Comparison of ENCODE assay signal across 15 cellular contexts in genomic region chr6:11011787-11012234, GRCh38. TPM values are rescaled to one million over a fixed set of nuclear protein-coding genes. Genes with fewer than 3 reads are reported as not detected.
DNase-seq lines count a peak whose midpoint lies in the region; ATAC-seq, FAIRE-seq and TF ChIP-seq lines count a peak whose summit lies in the region.
"Had no signal": no experiment of that assay in that cellular context is flagged by ENCODE, and none has a peak within 500 bp of the region (broad histone marks: within the 10 kb centered on the region; RNA-seq: fewer than 3 reads in every experiment).

No MANE protein-coding gene starts in this region.

- H3K9me3 ChIP-seq in kidney (ENCODE audit: control insufficient read depth in 1 of 2, low read length in 2 of 2) = no peaks in the 10 kb centered on the region
- H3K9me3 ChIP-seq: SJSA1 had no signal

- H2BK120ac ChIP-seq in mesendoderm (ENCODE audit: low read depth, low read length) = no peak overlapping the region

- H3K27ac ChIP-seq in mesendoderm (ENCODE audit: low read depth, low read length) (no peak overlapping the region), kidney (ENCODE audit: low read depth in 2 of 2, low read length in 2 of 2) (no peak overlapping the region)
- H3K27ac ChIP-seq: brain microvascular endothelial cell, SJSA1 had no signal

- WGBS in mesendoderm (ENCODE audit: extremely low coverage, insufficient coverage, low lambda C conversion rate) = no CpG with 5 or more reads among the region's 8 CpGs

- H3K4me2 ChIP-seq in mesendoderm (ENCODE audit: low read length) = no peak overlapping the region

- no peak overlapping the region for H3K23ac ChIP-seq in mesendoderm (ENCODE audit: low read length)

- H4K5ac ChIP-seq in mesendoderm (ENCODE audit: low read length) = no peak overlapping the region

- H3K79me2 ChIP-seq in mesendoderm (ENCODE audit: control insufficient read depth, insufficient read depth, low read length) = no peaks in the 10 kb centered on the region

- ATAC-seq in left colon = no peak
- ATAC-seq in GM21447 (IDR thresholded peaks at IDR 0.05; ENCODE audit: unreplicated experiment) = no peak

- no peak overlapping the region for H2BK5ac ChIP-seq in mesendoderm (ENCODE audit: low read length)

- H3K9ac ChIP-seq in mesendoderm (ENCODE audit: low read length) = no peak overlapping the region
- no peak overlapping the region for H3K9ac ChIP-seq in kidney (ENCODE audit: low read length in 2 of 2)

- no peak overlapping the region for H2AK5ac ChIP-seq in mesendoderm (ENCODE audit: low read length)

- no peak overlapping the region for H3K18ac ChIP-seq in mesendoderm (ENCODE audit: low read length)

- DNase-seq in D721Med (ENCODE audit: insufficient read length, low spot score) (no peak), HuH-7 (ENCODE audit: low spot score) (peak; percentile 37), epithelial cell of esophagus (ENCODE audit: low read depth) (peak; percentile 87), mesendoderm (peak; percentile 88), kidney (no peak), SK-N-DZ (ENCODE audit: low spot score) (no peak), left colon (no peak)
- DNase-seq: activated CD4-positive, alpha-beta T cell treated with anti-CD3 and anti-CD28 coated beads for 1 hour; brain microvascular endothelial cell; C1 segment of cervical spinal cord; NCI-H69; stimulated activated CD4-positive, alpha-beta T cell treated with anti-CD3 and anti-CD28 coated beads, Interleukin-2, amount 100 ng/mL, for 48 hours; stimulated activated naive CD4-positive, alpha-beta T cell had no signal

- H3K4ac ChIP-seq in mesendoderm (ENCODE audit: low read depth, low read length) = no peak overlapping the region

- FAIRE-seq in D721Med (lab: Jason Lieb, UNC) (no peak), kidney (lab: Jason Lieb, UNC) (no peak)

- H3K79me1 ChIP-seq in mesendoderm (ENCODE audit: low read length) = no peaks in the 10 kb centered on the region

- no peaks in the 10 kb centered on the region for H3K36me3 ChIP-seq in mesendoderm (ENCODE audit: control insufficient read depth, insufficient read depth, low read length)
- no peaks in the 10 kb centered on the region for H3K36me3 ChIP-seq in kidney (ENCODE audit: control insufficient read depth in 1 of 2, insufficient read depth in 2 of 2, low read length in 2 of 2)
- H3K36me3 ChIP-seq: brain microvascular endothelial cell, SJSA1 had no signal

- H3K27me3 ChIP-seq in mesendoderm (ENCODE audit: insufficient read depth, low read length, poor library complexity) = no peaks in the 10 kb centered on the region
- H3K27me3 ChIP-seq: brain microvascular endothelial cell, SJSA1 had no signal

- H2BK15ac ChIP-seq in mesendoderm (replicated peaks; ENCODE audit: low read depth) = no peak overlapping the region

- TF ChIP-seq CTCF in D721Med (IDR thresholded peaks at IDR 0.05; ENCODE audit: insufficient read depth, missing control alignments) (peak; percentile 2), epithelial cell of esophagus (IDR thresholded peaks at IDR 0.05; ENCODE audit: insufficient read depth, low read depth, low read length, missing control alignments) (peak; percentile 23), kidney (IDR thresholded peaks at IDR 0.05; ENCODE audit: borderline replicate concordance, extremely low read depth, insufficient read depth) (no peak)

- H4K8ac ChIP-seq in mesendoderm (ENCODE audit: low read depth, low read length) = no peak overlapping the region

- H3K4me3 ChIP-seq in epithelial cell of esophagus (ENCODE audit: low read length) (no peak overlapping the region), mesendoderm (ENCODE audit: low read length) (no peak overlapping the region), kidney (ENCODE audit: low read length in 2 of 2) (no peak overlapping the region)
- H3K4me3 ChIP-seq: SJSA1 had no signal

- H3K4me1 ChIP-seq in mesendoderm (ENCODE audit: control insufficient read depth, low read depth, low read length) (peaks cover 24% of the 10 kb centered on the region), kidney (ENCODE audit: control insufficient read depth in 1 of 2, insufficient read depth in 1 of 2, low read depth in 1 of 2, low read length in 2 of 2) (no peaks in the 10 kb centered on the region)

- no peak overlapping the region for H3K56ac ChIP-seq in mesendoderm (ENCODE audit: low read length)

- intact Hi-C loops in kidney (cut with DNase I) = no loop called here
- intact Hi-C loops in left colon (cut with DNase I, micrococcal nuclease) = no loop called here

RNA-seq across cellular contexts. Expression of gene ELOVL2, which starts 32.3 kb away (rescaled TPM):
- 3.0 TPM for polyA plus RNA-seq in mesendoderm (2013, experiment 1 of 2)
- polyA plus RNA-seq in mesendoderm (2013, experiment 2 of 2) = 3.3 TPM
- total RNA-seq in kidney = 0.79 TPM
- polyA plus RNA-seq in kidney (ENCODE audit: insufficient read depth, low read depth, low replicate concordance) = not detected
- 0.56 and 0.93 TPM in 2 replicates for polyA plus RNA-seq in SK-N-DZ (2014; cell fraction: cytosol; rRNA removed)
- 0.22 and 1.1 TPM in 2 replicates for polyA plus RNA-seq in SK-N-DZ (2014; cell fraction: nucleus; rRNA removed)
- under 1 TPM in 1 of 2 donors, not detected in 1; 0.14 TPM for total RNA-seq in left colon

Comparison
In these comparisons a context has a peak if more than half of its experiments do, and no peak if none do; other contexts are left out.
1. DNase-seq: peak in HuH-7 (single experiment), epithelial cell of esophagus (single experiment) and mesendoderm (single experiment); none in D721Med (single experiment), kidney (single experiment), SK-N-DZ (single experiment) and left colon (0 of 2).